Comparison of ENCODE assay signal across 8 cellular contexts in the genomic region with DNA sequence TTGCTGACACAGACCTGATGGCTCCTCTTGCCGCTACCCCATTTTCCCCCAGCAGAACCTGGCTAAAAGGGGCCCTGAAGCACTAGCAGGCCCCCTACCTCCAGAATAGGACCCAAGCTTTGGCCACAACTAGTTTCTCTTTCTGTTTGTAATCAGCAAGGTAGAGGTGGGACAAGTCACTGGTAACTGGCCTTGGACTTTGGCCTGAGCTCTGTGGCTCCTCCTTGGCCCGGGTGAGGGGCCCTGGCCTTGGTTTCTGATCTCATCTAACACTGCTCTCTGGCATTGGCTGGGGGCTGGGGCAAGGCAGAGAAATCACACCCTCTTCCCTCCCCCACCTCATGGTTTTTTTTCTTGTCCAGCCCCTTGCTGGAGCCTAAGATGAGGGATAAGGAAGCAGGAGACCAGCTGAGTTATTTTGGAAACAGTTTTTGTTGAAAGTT. TPM values are rescaled to one million over a fixed set of nuclear protein-coding genes. Genes with fewer than 3 reads are reported as not detected.
A peak's percentile ranks its signal among the peaks of the same experiment; 100 is the strongest.
DNase-seq lines count a peak whose midpoint lies in the region; ATAC-seq, FAIRE-seq and TF ChIP-seq lines count a peak whose summit lies in the region.

No MANE protein-coding gene starts in this region.

- no peak for TF ChIP-seq POLR2A in H54 (IDR thresholded peaks at IDR 0.05; ENCODE audit: low read depth, low read length)

- no TSS peak for BruUV-seq in Panc1 (replicated peaks; lab: Mats Ljungman, UMichigan)

- H3K36me3 ChIP-seq in Panc1 (ENCODE audit: control insufficient read depth, insufficient read depth, low read length) (peaks cover 5% of the 10 kb centered on the region), esophagus (ENCODE audit: control insufficient read depth in 2 of 2, insufficient read depth in 2 of 2, low read length in 1 of 2) (peaks cover 7 to 26% of the 10 kb centered on the region in 2 donors)

- H3K9me3 ChIP-seq in Panc1 (ENCODE audit: control insufficient read depth, insufficient read depth, low read depth, low read length) (peaks cover 3% of the 10 kb centered on the region; the same call in 1 of the 2 replicates), esophagus (ENCODE audit: control insufficient read depth in 2 of 2, insufficient read depth in 1 of 2, low read depth in 1 of 2, low read length in 1 of 2) (no peaks in the 10 kb centered on the region)

- H3K27ac Mint-ChIP-seq in progenitor cell of endocrine pancreas = peak overlapping the region; percentile 97

- TF ChIP-seq CTCF in Panc1 (IDR thresholded peaks at IDR 0.05) (no peak), progenitor cell of endocrine pancreas (IDR thresholded peaks at IDR 0.05; ENCODE audit: unreplicated experiment) (no peak)

- H3K9me3 Mint-ChIP-seq in progenitor cell of endocrine pancreas (ENCODE audit: low read depth) = peaks cover 5% of the 10 kb centered on the region

- no peak for DNase-seq in Panc1 (ENCODE audit: low read depth, low spot score)
- DNase-seq in progenitor cell of endocrine pancreas (ENCODE audit: low spot score, unreplicated experiment) = no peak
- no peak for DNase-seq in epidermal melanocyte (ENCODE audit: insufficient read length, low spot score)
- DNase-seq in H54 (ENCODE audit: insufficient read length, low spot score) = no peak

- H3K4me1 Mint-ChIP-seq in progenitor cell of endocrine pancreas (ENCODE audit: low read depth) = peaks cover 32% of the 10 kb centered on the region

- peak overlapping the region; percentile 96 for H3K27ac ChIP-seq in Panc1 (ENCODE audit: low read length)
- peak overlapping the region; percentile 57 to 65 for H3K27ac ChIP-seq in esophagus (ENCODE audit: low read depth in 2 of 2, low read length in 1 of 2)

- H3K27me3 Mint-ChIP-seq in progenitor cell of endocrine pancreas = no peaks in the 10 kb centered on the region

- POLR2A ChIA-PET in Panc1 (lab: Charles Lee) = no interaction called here

- H3K27me3 ChIP-seq in Panc1 (ENCODE audit: control insufficient read depth, insufficient read depth, low read length) (no peaks in the 10 kb centered on the region), esophagus (ENCODE audit: control insufficient read depth in 1 of 2, insufficient read depth in 2 of 2, low read length in 2 of 2) (no peaks in the 10 kb centered on the region)

- ATAC-seq in Panc1 = no peak
- no peak for ATAC-seq in HG03025 (IDR thresholded peaks at IDR 0.05; ENCODE audit: low FRiP score, unreplicated experiment)
- ATAC-seq in HG03342 (IDR thresholded peaks at IDR 0.05; ENCODE audit: unreplicated experiment) = no peak

- H3K4me1 ChIP-seq in Panc1 (ENCODE audit: control insufficient read depth, insufficient read depth, low read length) (peaks cover 14% of the 10 kb centered on the region), esophagus (ENCODE audit: control insufficient read depth in 2 of 2, insufficient read depth in 2 of 2, low read length in 1 of 2) (peaks cover 14 to 18% of the 10 kb centered on the region in 2 donors)

- no peak for FAIRE-seq in H54 (lab: Jason Lieb, UNC)

- intact Hi-C loops in Panc1 (cut with micrococcal nuclease; ENCODE audit: unreplicated experiment) = no loop called here

- in situ Hi-C loops in Panc1 (cut with HindIII; ENCODE audit: low pct_unique_long_range_greater_than_20kb, low sequenced_read_pairs) = no loop called here

- CTCF ChIA-PET in Panc1 (lab: Charles Lee) = no interaction called here

- peaks cover 9% of the 10 kb centered on the region for H3K36me3 Mint-ChIP-seq in progenitor cell of endocrine pancreas (ENCODE audit: insufficient read depth)

- 22 to 38% methylated on average over 2 of the region's 2 CpGs for WGBS in esophagus, 2 donors

- peak overlapping the region; percentile 97 for H3K4me3 Mint-ChIP-seq in progenitor cell of endocrine pancreas (ENCODE audit: low read depth)

- H3K4me3 ChIP-seq in GM08714 (ENCODE audit: low read length) (peak overlapping the region; percentile 97; the same call in 1 of the 2 replicates), Panc1 (ENCODE audit: low read depth in 2 of 2, low read length in 2 of 2) (peak overlapping the region; percentile 98 to 99), esophagus (ENCODE audit: low read depth in 1 of 2, low read length in 2 of 2) (peak overlapping the region in 1 of 2 donors; percentile 93)

RNA-seq across cellular contexts. Expression of gene CALM3, which starts 2.1 kb away (rescaled TPM):
- total RNA-seq in Panc1 (2021; ENCODE audit: unreplicated experiment) (212 TPM), progenitor cell of endocrine pancreas (387 and 399 TPM in 2 replicates)
- 249 TPM for polyA plus RNA-seq in Panc1 (2012; ENCODE audit: insufficient read length)
- polyA plus RNA-seq in esophagus = 10 to 100 TPM; 87.0 to 90.8 TPM

RNA-seq across cellular contexts. Expression of gene PTGIR, which starts 21.7 kb away (rescaled TPM):
- total RNA-seq in Panc1 (2021; ENCODE audit: unreplicated experiment) (0.08 TPM), progenitor cell of endocrine pancreas (not detected in 2 replicates)
- not detected for polyA plus RNA-seq in Panc1 (2012; ENCODE audit: insufficient read length)
- under 1 TPM; 0.47 to 0.86 TPM for polyA plus RNA-seq in esophagus

RNA-seq across cellular contexts. Expression of gene GNG8, which starts 32.8 kb away (rescaled TPM):
- not detected for total RNA-seq in Panc1 (2021; ENCODE audit: unreplicated experiment)
- polyA plus RNA-seq in Panc1 (2012; ENCODE audit: insufficient read length) = not detected
- polyA plus RNA-seq in esophagus = not detected
- not detected in 2 replicates for total RNA-seq in progenitor cell of endocrine pancreas

RNA-seq across cellular contexts. Expression of gene DACT3, which starts 57.8 kb away (rescaled TPM):
- 1.0 TPM for total RNA-seq in Panc1 (2021; ENCODE audit: unreplicated experiment)
- 0.44 TPM for polyA plus RNA-seq in Panc1 (2012; ENCODE audit: insufficient read length)
- 1 to 10 TPM; 1.1 to 3.2 TPM for polyA plus RNA-seq in esophagus
- 2.6 and 3.1 TPM in 2 replicates for total RNA-seq in progenitor cell of endocrine pancreas
